In the genomic region with DNA sequence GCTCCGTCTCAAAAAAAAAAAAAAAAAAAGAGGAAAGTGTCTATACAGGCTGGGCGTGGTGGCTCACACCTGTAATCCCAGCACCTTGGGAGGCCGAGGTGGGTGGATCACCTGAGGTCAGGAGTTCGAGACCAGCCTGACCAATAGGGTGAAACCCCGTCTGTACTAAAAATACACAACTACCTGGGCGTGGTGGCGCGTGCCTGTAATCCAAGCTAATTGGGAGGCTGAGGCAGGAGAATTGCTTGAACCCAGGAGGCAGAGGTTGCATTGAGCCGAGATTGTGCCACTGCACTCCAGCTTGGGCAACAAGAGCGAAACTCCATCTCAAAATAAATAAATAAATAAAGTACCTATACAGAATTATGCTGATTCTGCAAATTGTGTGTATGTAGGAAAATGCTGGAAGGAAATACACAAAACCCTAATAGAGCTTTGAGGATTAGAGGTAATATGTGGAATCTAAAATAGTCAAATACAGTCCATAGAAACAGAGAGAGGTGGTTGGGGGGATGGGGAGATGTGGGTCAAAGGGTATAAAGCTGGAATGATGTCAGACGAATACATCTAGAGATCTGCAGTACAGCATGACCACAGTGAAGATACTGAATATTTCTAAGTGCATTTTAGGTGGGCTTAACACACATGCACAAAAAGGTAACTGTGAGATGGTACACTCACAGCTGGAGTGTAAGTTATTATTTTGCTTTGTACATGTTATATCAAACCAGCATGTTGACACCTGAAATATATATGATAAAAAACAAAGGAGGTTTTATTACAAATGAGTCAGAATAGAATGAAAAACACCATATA, we compare ENCODE assay signal across 12 cellular contexts.
DNase-seq lines count a peak whose midpoint lies in the region; ATAC-seq and TF ChIP-seq lines count a peak whose summit lies in the region.
"Had no signal": no experiment of that assay in that cellular context is flagged by ENCODE, and none has a peak within 500 bp of the region (broad histone marks: within the 10 kb centered on the region; RNA-seq: fewer than 3 reads in every experiment).

No MANE protein-coding gene starts in this region.

- TF ChIP-seq EP300 in SK-N-SH (IDR thresholded peaks at IDR 0.05; ENCODE audit: borderline replicate concordance in 1 of 2, low read depth in 1 of 2, low read length in 1 of 2), result no peak

- H3K9me2 ChIP-seq in SK-N-SH, result no peaks in the 10 kb centered on the region
- no peaks in the 10 kb centered on the region for H3K9me2 ChIP-seq in PC-3 (replicated peaks; ENCODE audit: low read length)

- H3K79me2 ChIP-seq in SK-N-SH (ENCODE audit: insufficient read depth) (peaks cover 87% of the 10 kb centered on the region), PC-3 (ENCODE audit: low read length) (peaks cover 92% of the 10 kb centered on the region)

- H2AFZ ChIP-seq in SK-N-SH (ENCODE audit: low read depth) (no peak overlapping the region), PC-3 (ENCODE audit: low read length) (no peak overlapping the region)

- H3K36me3 ChIP-seq in SK-N-SH (replicated peaks in 1 of 2; ENCODE audit: control insufficient read depth in 1 of 2, insufficient read depth in 2 of 2, low read length in 1 of 2) (peaks cover 4 to 45% of the 10 kb centered on the region in 2 experiments), PC-3 (ENCODE audit: low read depth, low read length) (peaks cover 51% of the 10 kb centered on the region), duodenal mucosa (ENCODE audit: control insufficient read depth in 1 of 2, insufficient read depth in 2 of 2, low read length in 2 of 2) (peaks cover 0 to 3% of the 10 kb centered on the region in 2 donors), gastrocnemius medialis (no peaks in the 10 kb centered on the region)
- H3K36me3 ChIP-seq: ovary had no signal

- H3K4me3 ChIP-seq in SK-N-SH (ENCODE audit: low read depth in 2 of 2, low read length in 1 of 2), result peak overlapping the region; percentile 62 to 68; a peak in 3 of 4 replicates
- peak overlapping the region; percentile 92 for H3K4me3 ChIP-seq in PC-3 (ENCODE audit: low read length)
- peak overlapping the region; percentile 34 to 68 for H3K4me3 ChIP-seq in duodenal mucosa (ENCODE audit: low read depth in 1 of 2, low read length in 2 of 2)
- H3K4me3 ChIP-seq in gastrocnemius medialis, result no peak overlapping the region
- H3K4me3 ChIP-seq: ovary had no signal

- peaks cover 96% of the 10 kb centered on the region for H3F3A ChIP-seq in SK-N-SH (replicated peaks; ENCODE audit: insufficient read depth)
- peaks cover 61% of the 10 kb centered on the region for H3F3A ChIP-seq in PC-3 (ENCODE audit: low read length, unreplicated experiment)

- TF ChIP-seq CTCF in SK-N-SH (IDR thresholded peaks at IDR 0.05), result no peak
- no peak for TF ChIP-seq CTCF in PC-3 (conservative IDR thresholded peaks at IDR 0.05; ENCODE audit: low read depth, low read length)
- no peak for TF ChIP-seq CTCF in gastrocnemius medialis (IDR thresholded peaks at IDR 0.05 in 4 of 5, conservative IDR thresholded peaks at IDR 0.05 in 1 of 5)

- H4K20me1 ChIP-seq in SK-N-SH (ENCODE audit: insufficient read depth) (peaks cover 40% of the 10 kb centered on the region), PC-3 (ENCODE audit: low read length) (peaks cover 41% of the 10 kb centered on the region)

- H3K4me1 ChIP-seq in SK-N-SH (ENCODE audit: control insufficient read depth in 1 of 2, insufficient read depth in 2 of 2, low read depth in 1 of 2, low read length in 1 of 2) (peaks cover 12 to 28% of the 10 kb centered on the region in 2 experiments), PC-3 (ENCODE audit: insufficient read depth, low read length) (peaks cover 53% of the 10 kb centered on the region), duodenal mucosa (ENCODE audit: control insufficient read depth in 1 of 2, insufficient read depth in 2 of 2, low read length in 2 of 2) (peaks cover 55 to 62% of the 10 kb centered on the region in 2 donors), gastrocnemius medialis (peaks cover 90 to 98% of the 10 kb centered on the region in 2 donors)

- H3K27me3 ChIP-seq in SK-N-SH (ENCODE audit: insufficient read depth), result no peaks in the 10 kb centered on the region
- no peaks in the 10 kb centered on the region for H3K27me3 ChIP-seq in PC-3 (ENCODE audit: low read length)
- H3K27me3 ChIP-seq in duodenal mucosa (ENCODE audit: control insufficient read depth in 1 of 2, insufficient read depth in 2 of 2, low read length in 2 of 2), result no peaks in the 10 kb centered on the region
- no peaks in the 10 kb centered on the region for H3K27me3 ChIP-seq in gastrocnemius medialis
- H3K27me3 ChIP-seq: ovary had no signal

- no peak for TF ChIP-seq RAD21 in SK-N-SH (IDR thresholded peaks at IDR 0.05; ENCODE audit: low read length)

- H3K9me3 ChIP-seq in SK-N-SH (no peaks in the 10 kb centered on the region), PC-3 (ENCODE audit: low read length) (no peaks in the 10 kb centered on the region), duodenal mucosa (ENCODE audit: control insufficient read depth in 1 of 2, low read length in 2 of 2) (no peaks in the 10 kb centered on the region), gastrocnemius medialis (no peaks in the 10 kb centered on the region)
- H3K9me3 ChIP-seq: ovary had no signal

- H3K9ac ChIP-seq in SK-N-SH (peak overlapping the region; percentile 98), PC-3 (ENCODE audit: low read length) (peak overlapping the region; percentile 94), duodenal mucosa (ENCODE audit: low read depth in 1 of 2, low read length in 2 of 2) (peak overlapping the region in 1 of 2 donors; percentile 90)

- CTCF ChIA-PET in SK-N-SH (lab: Yijun Ruan, JAX), result interaction anchor here (1.7 to 2.0 kb wide), 2 partner anchors 34 to 132 kb away, joined by 3 to 8 read pairs; no protein-coding TSS in a partner anchor
- CTCF ChIA-PET in PC-3 (lab: Charles Lee), result no interaction called here

- H3K4me2 ChIP-seq in SK-N-SH (peak overlapping the region; percentile 89), PC-3 (ENCODE audit: low read length) (peak overlapping the region; percentile 92)

- no peak for ATAC-seq in SK-N-SH treated with all-trans-retinoic acid at 6 μM for 48 hours
- ATAC-seq in PC-3, result no peak
- ATAC-seq in gastrocnemius medialis, result no peak

- TF ChIP-seq POLR2A in gastrocnemius medialis (IDR thresholded peaks at IDR 0.05), result no peak

- no TSS peak for BruUV-seq in PC-3 (replicated peaks; lab: Mats Ljungman, UMichigan)

- DNase-seq in SK-N-SH, result no peak
- DNase-seq in PC-3, result peak; percentile 50
- peak in 1 of 2 donors; percentile 28 for DNase-seq in gastrocnemius medialis
- no peak for DNase-seq in activated CD4-positive, CD25-positive, alpha-beta regulatory T cell (lab: John Stamatoyannopoulos, UW)
- no peak for DNase-seq in medulla oblongata (ENCODE audit: extremely low spot score)
- DNase-seq in NCI-H2081 (lab: John Stamatoyannopoulos, UW), result no peak
- DNase-seq: activated B cell treated with CpG ODN at 0.5 μM for 24 hours, anterior cingulate cortex had no signal

- intact Hi-C loops in PC-3 (cut with micrococcal nuclease) (no loop called here), gastrocnemius medialis (cut with DNase I; ENCODE audit: low total_unique reads) (no loop called here)

- POLR2A ChIA-PET in SK-N-SH (lab: Yijun Ruan, JAX) (no interaction called here), PC-3 (lab: Charles Lee; ENCODE audit: unreplicated experiment) (interaction anchor here (0.6 kb wide), 1 partner anchor 110 kb away, joined by 3 read pairs; no protein-coding TSS in a partner anchor)

- H3K27ac ChIP-seq in SK-N-SH (ENCODE audit: low read depth in 2 of 2, low read length in 1 of 2) (peak overlapping the region in 1 of 2 experiments; percentile 100; a peak in 3 of 4 replicates), PC-3 (ENCODE audit: low read length) (peak overlapping the region; percentile 99), duodenal mucosa (ENCODE audit: low read depth, low read length) (no peak overlapping the region), gastrocnemius medialis (peak overlapping the region; percentile 91 to 97 (median 94))
- H3K27ac ChIP-seq: 22Rv1, ovary had no signal

- 85% methylated on average over 11 of the region's 11 CpGs for WGBS in SK-N-SH (ENCODE audit: low lambda C conversion rate)

- in situ Hi-C loops in gastrocnemius medialis (cut with MboI; ENCODE audit: low sequenced_read_pairs in 4 of 4), result no loop called here

TF ChIP-seq in SK-N-SH, 30 proteins besides CTCF, POLR2A, EP300 and RAD21 (continues in another document):
- TF ChIP-seq POLR2AphosphoS5 (IDR thresholded peaks at IDR 0.05; ENCODE audit: low read depth, low read length), result peak; percentile 68; the same call in 1 of the 2 replicates
- TF ChIP-seq ELF1 (IDR thresholded peaks at IDR 0.05), result no peak

TF ChIP-seq in SK-N-SH treated with all-trans-retinoic acid at 6 μM for 48 hours, 23 proteins besides CTCF, POLR2A, EP300 and RAD21 (continues in another document):
- TF ChIP-seq, protein P1, sequence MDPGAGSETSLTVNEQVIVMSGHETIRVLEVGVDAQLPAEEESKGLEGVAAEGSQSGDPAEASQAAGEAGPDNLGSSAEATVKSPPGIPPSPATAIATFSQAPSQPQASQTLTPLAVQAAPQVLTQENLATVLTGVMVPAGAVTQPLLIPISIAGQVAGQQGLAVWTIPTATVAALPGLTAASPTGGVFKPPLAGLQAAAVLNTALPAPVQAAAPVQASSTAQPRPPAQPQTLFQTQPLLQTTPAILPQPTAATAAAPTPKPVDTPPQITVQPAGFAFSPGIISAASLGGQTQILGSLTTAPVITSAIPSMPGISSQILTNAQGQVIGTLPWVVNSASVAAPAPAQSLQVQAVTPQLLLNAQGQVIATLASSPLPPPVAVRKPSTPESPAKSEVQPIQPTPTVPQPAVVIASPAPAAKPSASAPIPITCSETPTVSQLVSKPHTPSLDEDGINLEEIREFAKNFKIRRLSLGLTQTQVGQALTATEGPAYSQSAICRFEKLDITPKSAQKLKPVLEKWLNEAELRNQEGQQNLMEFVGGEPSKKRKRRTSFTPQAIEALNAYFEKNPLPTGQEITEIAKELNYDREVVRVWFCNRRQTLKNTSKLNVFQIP (CRISPR knock-in tag; IDR thresholded peaks at IDR 0.05; ENCODE audit: borderline replicate concordance, low read depth), result no peak
- TF ChIP-seq ISL1 (CRISPR knock-in tag; IDR thresholded peaks at IDR 0.05) (no peak), CSDC2 (CRISPR knock-in tag; IDR thresholded peaks at IDR 0.05) (no peak), GLIS3 (CRISPR knock-in tag; IDR thresholded peaks at IDR 0.05) (no peak), ZNF8 (CRISPR knock-in tag; IDR thresholded peaks at IDR 0.05) (no peak), ZNF70 (CRISPR knock-in tag; IDR thresholded peaks at IDR 0.05) (no peak), ZFP30 (CRISPR knock-in tag; IDR thresholded peaks at IDR 0.05) (no peak), ZFP3 (CRISPR knock-in tag; IDR thresholded peaks at IDR 0.05) (no peak), RARB (CRISPR knock-in tag; IDR thresholded peaks at IDR 0.05) (no peak), ESRRG (CRISPR knock-in tag; IDR thresholded peaks at IDR 0.05) (no peak), TOX (CRISPR knock-in tag; IDR thresholded peaks at IDR 0.05; ENCODE audit: borderline replicate concordance) (no peak), TCF4 (CRISPR knock-in tag; IDR thresholded peaks at IDR 0.05; ENCODE audit: borderline replicate concordance) (no peak), SNAI2 (CRISPR knock-in tag; IDR thresholded peaks at IDR 0.05) (no peak), PPARA (CRISPR knock-in tag; IDR thresholded peaks at IDR 0.05; ENCODE audit: borderline replicate concordance) (no peak)

Comparison
In these comparisons a context has a peak if more than half of its experiments do, and no peak if none do; other contexts are left out.
1. H3K4me3 ChIP-seq: peak in SK-N-SH (2 of 2), PC-3 (single experiment) and duodenal mucosa (2 of 2); none in gastrocnemius medialis (0 of 4).